Comparison of ENCODE assay signal across 27 cellular contexts in genomic region chr7:10104292-10104691, GRCh38.
"Had no signal": no experiment of that assay in that cellular context is flagged by ENCODE, and none has a peak within 500 bp of the region (broad histone marks: within the 10 kb centered on the region; RNA-seq: fewer than 3 reads in every experiment).

No MANE protein-coding gene starts in this region.

- H3K4me3 ChIP-seq: colonic mucosa, esophagus muscularis mucosa, gastroesophageal sphincter, heart left ventricle, hepatocyte, left lung, neural progenitor cell, pancreas, right lobe of liver, thoracic aorta, transverse colon, upper lobe of right lung, uterus had no signal

- H3K4me1 Mint-ChIP-seq: naive thymus-derived CD4-positive, alpha-beta T cell; nephron; neural progenitor cell; stimulated activated naive B cell treated with anti-CD40 and anti-IgM and Interleukin-4, amounts not matched to agents 10 μg/mL and 1 μg/mL and 100 μg/mL, for 72 hours had no signal

- H3K4me3 Mint-ChIP-seq: dendritic cell treated with granulocyte-macrophage colony-stimulating factor and Interleukin-4, amounts not matched to agents 40 ng/mL and 50 ng/mL, for 4 days; naive thymus-derived CD4-positive, alpha-beta T cell; nephron; neural progenitor cell; stimulated activated naive B cell treated with anti-CD40 and anti-IgM and Interleukin-4, amounts not matched to agents 10 μg/mL and 1 μg/mL and 100 μg/mL, for 72 hours; stimulated activated naive CD8-positive, alpha-beta T cell treated with anti-CD3 and anti-CD28 coated beads, Interleukin-15, Interleukin-2, amounts not matched to agents 100 ng/mL and 50 ng/mL, for 24 hours had no signal

- H3K27me3 ChIP-seq: colonic mucosa, esophagus muscularis mucosa, foreskin keratinocyte, gastroesophageal sphincter, heart left ventricle, hepatocyte, left lung, neural progenitor cell, pancreas, right lobe of liver, transverse colon, upper lobe of right lung, uterus had no signal

- ATAC-seq: foreskin keratinocyte; gastroesophageal sphincter; heart left ventricle; left cardiac atrium; left lung; naive thymus-derived CD4-positive, alpha-beta T cell; pancreas; right lobe of liver; stimulated activated naive B cell treated with anti-CD40 and anti-IgM and Interleukin-4, amounts not matched to agents 10 μg/mL and 1 μg/mL and 100 μg/mL, for 72 hours; upper lobe of right lung had no signal

- H3K36me3 ChIP-seq: colonic mucosa, esophagus muscularis mucosa, gastroesophageal sphincter, heart left ventricle, left lung, neural progenitor cell, pancreas, right lobe of liver, thoracic aorta, transverse colon, upper lobe of right lung, uterus had no signal

- H3K27ac ChIP-seq: colonic mucosa, esophagus muscularis mucosa, foreskin keratinocyte, gastroesophageal sphincter, heart left ventricle, hepatocyte, left lung, neural progenitor cell, pancreas, right lobe of liver, thoracic aorta, transverse colon, upper lobe of right lung, uterus had no signal

- H3K36me3 Mint-ChIP-seq: naive thymus-derived CD4-positive, alpha-beta T cell; neural progenitor cell; stimulated activated naive B cell treated with anti-CD40 and anti-IgM and Interleukin-4, amounts not matched to agents 10 μg/mL and 1 μg/mL and 100 μg/mL, for 72 hours had no signal

- H2AFZ ChIP-seq: hepatocyte, neural progenitor cell had no signal

- H3K9ac ChIP-seq: neural progenitor cell had no signal

- H3K27me3 Mint-ChIP-seq: dendritic cell treated with granulocyte-macrophage colony-stimulating factor and Interleukin-4, amounts not matched to agents 40 ng/mL and 50 ng/mL, for 4 days; naive thymus-derived CD4-positive, alpha-beta T cell; stimulated activated naive B cell treated with anti-CD40 and anti-IgM and Interleukin-4, amounts not matched to agents 10 μg/mL and 1 μg/mL and 100 μg/mL, for 72 hours; stimulated activated naive CD8-positive, alpha-beta T cell treated with anti-CD3 and anti-CD28 coated beads, Interleukin-15, Interleukin-2, amounts not matched to agents 100 ng/mL and 50 ng/mL, for 24 hours had no signal

- H3K4me2 ChIP-seq: hepatocyte, neural progenitor cell had no signal

- DNase-seq: colonic mucosa; effector CD8-positive, alpha-beta T cell; foreskin keratinocyte; heart left ventricle; left cardiac atrium; left lung; mesenchymal stem cell; midbrain; naive thymus-derived CD4-positive, alpha-beta T cell; nucleus accumbens; pancreas; right lobe of liver; small intestine; stimulated activated CD4-positive, alpha-beta T cell treated with anti-CD3 and anti-CD28 coated beads, Interleukin-15, amount 100 ng/mL, for 24 hours; stimulated activated CD4-positive, alpha-beta T cell treated with anti-CD3 and anti-CD28 coated beads, Interleukin-2, amount 100 ng/mL, for 48 hours; stimulated activated naive B cell treated with anti-CD40 and anti-IgM and Interleukin-4, amounts not matched to agents 10 μg/mL and 1 μg/mL and 100 μg/mL, for 72 hours; transverse colon; upper lobe of right lung; uterus had no signal

- H3K9me3 Mint-ChIP-seq: nephron, neural progenitor cell had no signal

- H3K4me1 ChIP-seq: colonic mucosa, esophagus muscularis mucosa, foreskin keratinocyte, gastroesophageal sphincter, heart left ventricle, left lung, neural progenitor cell, transverse colon, upper lobe of right lung, uterus had no signal

- H3K9me3 ChIP-seq: colonic mucosa, esophagus muscularis mucosa, gastroesophageal sphincter, heart left ventricle, pancreas, right lobe of liver, thoracic aorta, transverse colon, upper lobe of right lung, uterus had no signal

- H3K79me2 ChIP-seq: hepatocyte had no signal

- H3K27ac Mint-ChIP-seq: dendritic cell treated with granulocyte-macrophage colony-stimulating factor and Interleukin-4, amounts not matched to agents 40 ng/mL and 50 ng/mL, for 4 days; naive thymus-derived CD4-positive, alpha-beta T cell; nephron; neural progenitor cell; stimulated activated naive B cell treated with anti-CD40 and anti-IgM and Interleukin-4, amounts not matched to agents 10 μg/mL and 1 μg/mL and 100 μg/mL, for 72 hours; stimulated activated naive CD8-positive, alpha-beta T cell treated with anti-CD3 and anti-CD28 coated beads, Interleukin-15, Interleukin-2, amounts not matched to agents 100 ng/mL and 50 ng/mL, for 24 hours had no signal
